Comparison of ENCODE assay signal across 12 cellular contexts in genomic region chr11:2096919-2097301, GRCh38. TPM values are rescaled to one million over a fixed set of nuclear protein-coding genes. Genes with fewer than 3 reads are reported as not detected.
DNase-seq lines count a peak whose midpoint lies in the region; ATAC-seq and TF ChIP-seq lines count a peak whose summit lies in the region.
"Had no signal": no experiment of that assay in that cellular context is flagged by ENCODE, and none has a peak within 500 bp of the region (broad histone marks: within the 10 kb centered on the region; RNA-seq: fewer than 3 reads in every experiment).

No MANE protein-coding gene starts in this region.

- H3K4me3 ChIP-seq in AG10803 (ENCODE audit: low read length) (no peak overlapping the region), SJCRH30 (peak overlapping the region; percentile 38)

- peak overlapping the region; percentile 61 for H3K27ac ChIP-seq in SJCRH30

- intact Hi-C loops in left ventricle myocardium superior (cut with micrococcal nuclease), result no loop called here
- intact Hi-C loops in activated T-helper 1 cell treated with anti-CD3 and anti-CD28 coated beads, Interleukin-12 subunit alpha, Interleukin-12 subunit beta, Interleukin-2, Interleukin-4 antibody, amounts not matched to agents 30 ng/mL and 10 ng/mL and 1 ng/mL, durations not matched to agents 14 hours and 24 hours and 36 hours (cut with micrococcal nuclease), result no loop called here

- H3K4me3 Mint-ChIP-seq in progenitor cell of endocrine pancreas (ENCODE audit: low read depth), result no peak overlapping the region
- no peak overlapping the region for H3K4me3 Mint-ChIP-seq in activated T-helper 1 cell treated with anti-CD3 and anti-CD28 coated beads, Interleukin-12 subunit alpha, Interleukin-12 subunit beta, Interleukin-2, Interleukin-4 antibody, amounts not matched to agents 30 ng/mL and 10 ng/mL and 1 ng/mL, durations not matched to agents 14 hours and 24 hours and 36 hours
- H3K4me3 Mint-ChIP-seq: brain had no signal

- no peaks in the 10 kb centered on the region for H3K9me3 ChIP-seq in SJCRH30 (replicated peaks)

- peaks cover 3% of the 10 kb centered on the region for H3K4me1 Mint-ChIP-seq in progenitor cell of endocrine pancreas (ENCODE audit: low read depth)
- H3K4me1 Mint-ChIP-seq in activated T-helper 1 cell treated with anti-CD3 and anti-CD28 coated beads, Interleukin-12 subunit alpha, Interleukin-12 subunit beta, Interleukin-2, Interleukin-4 antibody, amounts not matched to agents 30 ng/mL and 10 ng/mL and 1 ng/mL, durations not matched to agents 14 hours and 24 hours and 36 hours (ENCODE audit: low read depth), result no peaks in the 10 kb centered on the region

- peak; percentile 4 for ATAC-seq in left ventricle myocardium superior
- no peak for ATAC-seq in HG03457 (IDR thresholded peaks at IDR 0.05; ENCODE audit: unreplicated experiment)
- no peak for ATAC-seq in GM21515 (IDR thresholded peaks at IDR 0.05; ENCODE audit: unreplicated experiment)

- DNase-seq in AG10803 (ENCODE audit: low read depth) (peak; percentile 14), SJCRH30 (peak; percentile 44 to 50), left ventricle myocardium superior (peak; percentile 52), progenitor cell of endocrine pancreas (ENCODE audit: low spot score, unreplicated experiment) (no peak), SKM-1 (lab: John Stamatoyannopoulos, UW; ENCODE audit: unreplicated experiment) (no peak)
- DNase-seq in activated T-helper 1 cell treated with anti-CD3 and anti-CD28 coated beads, Interleukin-12 subunit alpha, Interleukin-12 subunit beta, Interleukin-2, Interleukin-4 antibody, amounts not matched to agents 30 ng/mL and 10 ng/mL and 1 ng/mL, durations not matched to agents 14 hours and 24 hours and 36 hours (ENCODE audit: low spot score), result no peak
- DNase-seq: C1 segment of cervical spinal cord, NCI-H2081 treated with DMSO at 0.1 percent for 48 hours, small intestine had no signal

- no peaks in the 10 kb centered on the region for H3K36me3 Mint-ChIP-seq in progenitor cell of endocrine pancreas (ENCODE audit: insufficient read depth)
- no peaks in the 10 kb centered on the region for H3K36me3 Mint-ChIP-seq in activated T-helper 1 cell treated with anti-CD3 and anti-CD28 coated beads, Interleukin-12 subunit alpha, Interleukin-12 subunit beta, Interleukin-2, Interleukin-4 antibody, amounts not matched to agents 30 ng/mL and 10 ng/mL and 1 ng/mL, durations not matched to agents 14 hours and 24 hours and 36 hours (ENCODE audit: low read depth)
- H3K36me3 Mint-ChIP-seq: brain had no signal

- TF ChIP-seq CTCF in AG10803 (conservative IDR thresholded peaks at IDR 0.05; ENCODE audit: low read length), result no peak
- no peak for TF ChIP-seq CTCF in progenitor cell of endocrine pancreas (IDR thresholded peaks at IDR 0.05; ENCODE audit: unreplicated experiment)

- peaks cover 56% of the 10 kb centered on the region for H3K4me1 ChIP-seq in SJCRH30

- H3K27me3 ChIP-seq in SJCRH30, result no peaks in the 10 kb centered on the region

- H3K9me3 Mint-ChIP-seq in progenitor cell of endocrine pancreas (ENCODE audit: low read depth), result peaks cover 3% of the 10 kb centered on the region
- H3K9me3 Mint-ChIP-seq in activated T-helper 1 cell treated with anti-CD3 and anti-CD28 coated beads, Interleukin-12 subunit alpha, Interleukin-12 subunit beta, Interleukin-2, Interleukin-4 antibody, amounts not matched to agents 30 ng/mL and 10 ng/mL and 1 ng/mL, durations not matched to agents 14 hours and 24 hours and 36 hours, result no peaks in the 10 kb centered on the region

- H3K27ac Mint-ChIP-seq in progenitor cell of endocrine pancreas, result peak overlapping the region; percentile 69
- H3K27ac Mint-ChIP-seq in activated T-helper 1 cell treated with anti-CD3 and anti-CD28 coated beads, Interleukin-12 subunit alpha, Interleukin-12 subunit beta, Interleukin-2, Interleukin-4 antibody, amounts not matched to agents 30 ng/mL and 10 ng/mL and 1 ng/mL, durations not matched to agents 14 hours and 24 hours and 36 hours, result no peak overlapping the region

- no peaks in the 10 kb centered on the region for H3K36me3 ChIP-seq in SJCRH30

- H3K27me3 Mint-ChIP-seq in progenitor cell of endocrine pancreas, result peaks cover 9% of the 10 kb centered on the region
- peaks cover 3% of the 10 kb centered on the region for H3K27me3 Mint-ChIP-seq in activated T-helper 1 cell treated with anti-CD3 and anti-CD28 coated beads, Interleukin-12 subunit alpha, Interleukin-12 subunit beta, Interleukin-2, Interleukin-4 antibody, amounts not matched to agents 30 ng/mL and 10 ng/mL and 1 ng/mL, durations not matched to agents 14 hours and 24 hours and 36 hours (ENCODE audit: insufficient read depth)

RNA-seq across cellular contexts. Expression of gene IGF2, which starts 42.3 kb away (rescaled TPM):
- 513 and 574 TPM in 2 replicates for total RNA-seq in SJCRH30 (2014; rRNA removed; shearing (Covaris generic))
- total RNA-seq in left ventricle myocardium superior (88.2 TPM), progenitor cell of endocrine pancreas (4,678 and 5,100 TPM in 2 replicates)
- total RNA-seq in activated T-helper 1 cell treated with anti-CD3 and anti-CD28 coated beads, Interleukin-12 subunit alpha, Interleukin-12 subunit beta, Interleukin-2, Interleukin-4 antibody, amounts not matched to agents 30 ng/mL and 10 ng/mL and 1 ng/mL, durations not matched to agents 14 hours and 24 hours and 36 hours, result 1.2 and 1.5 TPM in 2 replicates

Comparison
In these comparisons a context has a peak if more than half of its experiments do, and no peak if none do; other contexts are left out.
1. DNase-seq: peak in AG10803 (single experiment), SJCRH30 (2 of 2) and left ventricle myocardium superior (single experiment); none in progenitor cell of endocrine pancreas (single experiment), SKM-1 (single experiment) and activated T-helper 1 cell treated with anti-CD3 and anti-CD28 coated beads, Interleukin-12 subunit alpha, Interleukin-12 subunit beta, Interleukin-2, Interleukin-4 antibody, amounts not matched to agents 30 ng/mL and 10 ng/mL and 1 ng/mL, durations not matched to agents 14 hours and 24 hours and 36 hours (single experiment).
2. RNA of gene IGF2, which starts 42.3 kb away (total RNA-seq): 4,678 to 5,100 TPM in progenitor cell of endocrine pancreas, 513 to 574 TPM in SJCRH30 and 88.2 TPM in left ventricle myocardium superior (single experiment); 1.2 to 1.5 TPM in activated T-helper 1 cell treated with anti-CD3 and anti-CD28 coated beads, Interleukin-12 subunit alpha, Interleukin-12 subunit beta, Interleukin-2, Interleukin-4 antibody, amounts not matched to agents 30 ng/mL and 10 ng/mL and 1 ng/mL, durations not matched to agents 14 hours and 24 hours and 36 hours; every median in the first group is over 10 times any median in the second.